ENCODE assay signal across 8 cellular contexts in the genomic region with DNA sequence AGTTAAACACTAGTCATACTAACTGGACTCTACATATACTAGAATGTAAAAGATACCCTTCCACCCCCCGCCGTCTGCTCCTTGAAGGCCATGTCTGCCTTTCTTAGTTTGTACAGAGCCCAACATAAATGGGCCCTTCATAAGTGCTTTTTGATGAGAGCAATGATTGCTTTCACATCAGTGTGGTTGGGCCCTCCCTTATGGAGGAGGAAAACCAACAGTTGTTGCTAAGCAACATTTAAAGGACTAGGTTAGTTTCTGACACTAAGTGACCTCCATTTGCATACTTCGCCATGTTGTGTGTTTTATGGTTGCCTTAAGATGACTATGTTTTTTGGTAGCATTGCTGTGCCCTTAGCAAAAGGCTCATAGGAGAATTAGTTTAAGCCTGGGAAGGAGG.
DNase-seq lines count a peak whose midpoint lies in the region; ATAC-seq and TF ChIP-seq lines count a peak whose summit lies in the region.
"Had no signal": no experiment of that assay in that cellular context is flagged by ENCODE, and none has a peak within 500 bp of the region (broad histone marks: within the 10 kb centered on the region; RNA-seq: fewer than 3 reads in every experiment).

No MANE protein-coding gene starts in this region.

- H2AFZ ChIP-seq in PC-9, result no peak overlapping the region

- BruUV-seq in PC-9 (replicated peaks; lab: Mats Ljungman, UMichigan), result no TSS peak

- peak overlapping the region; percentile 98 for H3K27ac Mint-ChIP-seq in memory B cell

- H3K4me3 ChIP-seq in PC-9, result no peak overlapping the region
- H3K4me3 ChIP-seq: thoracic aorta had no signal

- H3K4me1 Mint-ChIP-seq in memory B cell, result peaks cover 61% of the 10 kb centered on the region

- intact Hi-C loops in PC-9 (cut with micrococcal nuclease; ENCODE audit: unreplicated experiment), result no loop called here

- ATAC-seq in GM19372 (IDR thresholded peaks at IDR 0.05; ENCODE audit: low read depth, unreplicated experiment) (peak; percentile 58), HG02981 (IDR thresholded peaks at IDR 0.05; ENCODE audit: unreplicated experiment) (peak; percentile 72), memory B cell (ENCODE audit: low read depth) (peak; percentile 67)

- no peaks in the 10 kb centered on the region for H3K27me3 Mint-ChIP-seq in memory B cell

- H3K4me1 ChIP-seq in PC-9 (replicated peaks; ENCODE audit: insufficient read depth), result no peaks in the 10 kb centered on the region

- no peaks in the 10 kb centered on the region for H3K79me2 ChIP-seq in PC-9 (ENCODE audit: low read depth)

- no peak overlapping the region for H3K4me2 ChIP-seq in PC-9

- H3K27ac ChIP-seq in PC-9, result no peak overlapping the region
- H3K27ac ChIP-seq: thoracic aorta had no signal

- POLR2A ChIA-PET in PC-9 (lab: Charles Lee; ENCODE audit: unreplicated experiment), result no interaction called here

- H3F3A ChIP-seq in PC-9 (ENCODE audit: insufficient read depth, low read depth), result no peaks in the 10 kb centered on the region

- H3K36me3 ChIP-seq in PC-9 (ENCODE audit: low read depth), result no peaks in the 10 kb centered on the region
- H3K36me3 ChIP-seq: thoracic aorta had no signal

- no peaks in the 10 kb centered on the region for H3K9me3 ChIP-seq in PC-9 (ENCODE audit: insufficient read depth, low read depth)
- H3K9me3 ChIP-seq: thoracic aorta had no signal

- H3K9me3 Mint-ChIP-seq in memory B cell, result peaks cover 2% of the 10 kb centered on the region

- DNase-seq in T follicular helper cell (ENCODE audit: low read depth) (peak; percentile 31), memory B cell (ENCODE audit: low spot score in 2 of 2) (no peak), NCI-H1092 treated with DMSO at 0.1 percent for 48 hours (lab: John Stamatoyannopoulos, UW) (no peak), PC-9 (no peak)
- DNase-seq in stimulated activated CD4-positive, alpha-beta T cell treated with anti-CD3 and anti-CD28 coated beads, Interleukin-2, amount 100 ng/mL, for 24 hours, result no peak

- no peak for TF ChIP-seq CTCF in PC-9 (conservative IDR thresholded peaks at IDR 0.05)

- H3K9me2 ChIP-seq in PC-9 (ENCODE audit: insufficient read depth), result no peaks in the 10 kb centered on the region

- H3K27me3 ChIP-seq in PC-9 (ENCODE audit: insufficient read depth, low read depth), result no peaks in the 10 kb centered on the region

- peak overlapping the region; percentile 68 for H3K4me3 Mint-ChIP-seq in memory B cell

- no peaks in the 10 kb centered on the region for H4K20me1 ChIP-seq in PC-9 (ENCODE audit: insufficient read depth)

- H3K36me3 Mint-ChIP-seq in memory B cell, result peaks cover 33% of the 10 kb centered on the region

- CTCF ChIA-PET in PC-9 (lab: Charles Lee), result no interaction called here
